ENCODE assay signal across 12 cellular contexts in the genomic region with DNA sequence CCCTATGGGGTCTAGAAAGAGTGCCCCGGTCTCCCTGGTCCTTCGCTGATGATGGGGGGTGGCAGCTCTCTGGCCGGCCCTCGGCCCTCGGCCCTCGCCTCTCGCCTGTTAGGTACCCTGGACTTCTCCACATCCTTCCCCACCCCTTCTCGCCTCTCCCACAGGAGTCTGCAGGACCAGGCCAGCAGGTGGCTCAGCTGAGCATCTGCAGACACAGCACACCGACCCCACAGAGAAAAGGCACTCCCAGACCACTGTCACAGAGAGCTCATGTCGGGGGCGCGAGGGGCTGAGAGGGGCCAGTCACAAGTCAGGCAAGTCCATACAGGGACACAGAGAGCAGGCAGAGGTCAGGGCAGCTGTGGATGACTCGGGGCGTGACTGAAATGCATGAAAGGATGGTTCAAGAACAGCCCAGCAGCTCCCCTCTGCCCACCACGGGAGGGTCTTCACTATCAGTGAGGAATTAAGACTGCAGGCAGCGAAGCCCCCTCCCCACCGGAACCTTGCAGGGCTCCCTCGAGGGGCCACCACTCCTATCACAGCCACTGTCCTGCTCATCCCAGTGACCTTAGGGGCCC.
A peak's percentile ranks its signal among the peaks of the same experiment; 100 is the strongest.
DNase-seq lines count a peak whose midpoint lies in the region; ATAC-seq, FAIRE-seq and TF ChIP-seq lines count a peak whose summit lies in the region.
"Had no signal": no experiment of that assay in that cellular context is flagged by ENCODE, and none has a peak within 500 bp of the region (broad histone marks: within the 10 kb centered on the region; RNA-seq: fewer than 3 reads in every experiment).

No MANE protein-coding gene starts in this region.

- DNase-seq in SK-N-SH (peak; percentile 47), SW480 (ENCODE audit: low spot score) (peak; percentile 13), iPS DF 19.7 (ENCODE audit: low read depth, low spot score) (peak; percentile 38), urothelium cell line (ENCODE audit: low spot score) (peak; percentile 18), MG63 (no peak), inferior parietal cortex (ENCODE audit: extremely low spot score) (no peak)
- no peak for DNase-seq in activated CD4-positive, alpha-beta T cell treated with anti-CD3 and anti-CD28 coated beads for 36 hours
- DNase-seq: NCI-H446; stimulated activated naive CD4-positive, alpha-beta T cell treated with Interleukin-2 at 50 U/mL for 16 hours; T-cell had no signal

- H3K9me3 Mint-ChIP-seq in activated CD4-positive, alpha-beta T cell treated with anti-CD3 and anti-CD28 coated beads for 36 hours (ENCODE audit: low read depth): no peaks in the 10 kb centered on the region
- H3K9me3 Mint-ChIP-seq: T-cell had no signal

- no peaks in the 10 kb centered on the region for H3K9me3 ChIP-seq in SK-N-SH
- no peaks in the 10 kb centered on the region for H3K9me3 ChIP-seq in MG63

- H3K4me3 ChIP-seq in SK-N-SH (ENCODE audit: low read depth in 2 of 2, low read length in 1 of 2) (no peak overlapping the region), MG63 (no peak overlapping the region)

- no peak for TF ChIP-seq EP300 in SK-N-SH (IDR thresholded peaks at IDR 0.05; ENCODE audit: borderline replicate concordance in 1 of 2, low read depth in 1 of 2, low read length in 1 of 2)

- H3K4me2 ChIP-seq in SK-N-SH: no peak overlapping the region

- CTCF ChIA-PET in SK-N-SH (lab: Yijun Ruan, JAX): interaction anchor here (1.0 to 2.8 kb wide), 4 partner anchors 9 to 41 kb away, joined by 3 to 9 read pairs (median 4); no protein-coding TSS in a partner anchor
- CTCF ChIA-PET in activated CD4-positive, alpha-beta T cell treated with anti-CD3 and anti-CD28 coated beads for 36 hours (lab: Charles Lee): no interaction called here

- 51% methylated on average over 14 of the region's 18 CpGs for WGBS in SK-N-SH (ENCODE audit: low lambda C conversion rate)

- no peaks in the 10 kb centered on the region for H4K20me1 ChIP-seq in SK-N-SH (ENCODE audit: insufficient read depth)

- H3F3A ChIP-seq in SK-N-SH (replicated peaks; ENCODE audit: insufficient read depth): no peaks in the 10 kb centered on the region

- intact Hi-C loops in activated CD4-positive, alpha-beta T cell treated with anti-CD3 and anti-CD28 coated beads for 36 hours (cut with DNase I, micrococcal nuclease): no loop called here

- TF ChIP-seq CTCF in SK-N-SH (IDR thresholded peaks at IDR 0.05): no peak

- H3K27me3 ChIP-seq in SK-N-SH (ENCODE audit: insufficient read depth) (no peaks in the 10 kb centered on the region), MG63 (no peaks in the 10 kb centered on the region)

- no peak overlapping the region for H3K27ac ChIP-seq in SK-N-SH (ENCODE audit: low read depth in 2 of 2, low read length in 1 of 2)

- ATAC-seq in SK-N-SH treated with all-trans-retinoic acid at 6 μM for 48 hours: no peak
- ATAC-seq in activated CD4-positive, alpha-beta T cell treated with anti-CD3 and anti-CD28 coated beads for 36 hours: no peak
- ATAC-seq: T-cell had no signal

- H3K36me3 Mint-ChIP-seq in activated CD4-positive, alpha-beta T cell treated with anti-CD3 and anti-CD28 coated beads for 36 hours (ENCODE audit: low read depth): no peaks in the 10 kb centered on the region
- H3K36me3 Mint-ChIP-seq: T-cell had no signal

- POLR2A ChIA-PET in SK-N-SH (lab: Yijun Ruan, JAX): interaction anchor here (0.6 kb wide), 1 partner anchor 241 kb away, joined by 3 read pairs; no protein-coding TSS in a partner anchor
- POLR2A ChIA-PET in activated CD4-positive, alpha-beta T cell treated with anti-CD3 and anti-CD28 coated beads for 36 hours (lab: Charles Lee): no interaction called here

- no peaks in the 10 kb centered on the region for H3K9me2 ChIP-seq in SK-N-SH

- peak; percentile 23; the same call in 1 of the 2 replicates for TF ChIP-seq RAD21 in SK-N-SH (IDR thresholded peaks at IDR 0.05; ENCODE audit: low read length)

- H3K9ac ChIP-seq in SK-N-SH: no peak overlapping the region

- H3K36me3 ChIP-seq in SK-N-SH (replicated peaks in 1 of 2; ENCODE audit: control insufficient read depth in 1 of 2, insufficient read depth in 2 of 2, low read length in 1 of 2) (no peaks in the 10 kb centered on the region), MG63 (no peaks in the 10 kb centered on the region)

- no peaks in the 10 kb centered on the region for H3K79me2 ChIP-seq in SK-N-SH (ENCODE audit: insufficient read depth)

- FAIRE-seq in urothelium cell line (lab: Jason Lieb, UNC): no peak
- FAIRE-seq: endometrium had no signal

- H3K27me3 Mint-ChIP-seq in activated CD4-positive, alpha-beta T cell treated with anti-CD3 and anti-CD28 coated beads for 36 hours: peaks cover 5% of the 10 kb centered on the region

- H3K4me1 Mint-ChIP-seq in activated CD4-positive, alpha-beta T cell treated with anti-CD3 and anti-CD28 coated beads for 36 hours: peaks cover 10% of the 10 kb centered on the region

- H3K27ac Mint-ChIP-seq in activated CD4-positive, alpha-beta T cell treated with anti-CD3 and anti-CD28 coated beads for 36 hours: no peak overlapping the region
- H3K27ac Mint-ChIP-seq: T-cell had no signal

- no peaks in the 10 kb centered on the region; a peak in 1 of 4 replicates for H3K4me1 ChIP-seq in SK-N-SH (ENCODE audit: control insufficient read depth in 1 of 2, insufficient read depth in 2 of 2, low read depth in 1 of 2, low read length in 1 of 2)

- H2AFZ ChIP-seq in SK-N-SH (ENCODE audit: low read depth): no peak overlapping the region

- H3K4me3 Mint-ChIP-seq in activated CD4-positive, alpha-beta T cell treated with anti-CD3 and anti-CD28 coated beads for 36 hours: no peak overlapping the region
- H3K4me3 Mint-ChIP-seq: T-cell had no signal

TF ChIP-seq in SK-N-SH, 30 proteins besides CTCF, POLR2A, EP300 and RAD21 (continues in another document):
- TF ChIP-seq RXRA (IDR thresholded peaks at IDR 0.05; ENCODE audit: borderline replicate concordance, low read depth): no peak
- no peak for TF ChIP-seq RFX5 (IDR thresholded peaks at IDR 0.05; ENCODE audit: low read length)
- TF ChIP-seq MEF2A (IDR thresholded peaks at IDR 0.05; ENCODE audit: borderline replicate concordance, low read depth): no peak
- TF ChIP-seq FOXM1 (IDR thresholded peaks at IDR 0.05; ENCODE audit: low read depth): no peak
- TF ChIP-seq NRF1 (IDR thresholded peaks at IDR 0.05; ENCODE audit: low read depth, low read length): no peak
- TF ChIP-seq, protein P1, sequence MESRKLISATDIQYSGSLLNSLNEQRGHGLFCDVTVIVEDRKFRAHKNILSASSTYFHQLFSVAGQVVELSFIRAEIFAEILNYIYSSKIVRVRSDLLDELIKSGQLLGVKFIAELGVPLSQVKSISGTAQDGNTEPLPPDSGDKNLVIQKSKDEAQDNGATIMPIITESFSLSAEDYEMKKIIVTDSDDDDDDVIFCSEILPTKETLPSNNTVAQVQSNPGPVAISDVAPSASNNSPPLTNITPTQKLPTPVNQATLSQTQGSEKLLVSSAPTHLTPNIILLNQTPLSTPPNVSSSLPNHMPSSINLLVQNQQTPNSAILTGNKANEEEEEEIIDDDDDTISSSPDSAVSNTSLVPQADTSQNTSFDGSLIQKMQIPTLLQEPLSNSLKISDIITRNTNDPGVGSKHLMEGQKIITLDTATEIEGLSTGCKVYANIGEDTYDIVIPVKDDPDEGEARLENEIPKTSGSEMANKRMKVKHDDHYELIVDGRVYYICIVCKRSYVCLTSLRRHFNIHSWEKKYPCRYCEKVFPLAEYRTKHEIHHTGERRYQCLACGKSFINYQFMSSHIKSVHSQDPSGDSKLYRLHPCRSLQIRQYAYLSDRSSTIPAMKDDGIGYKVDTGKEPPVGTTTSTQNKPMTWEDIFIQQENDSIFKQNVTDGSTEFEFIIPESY (IDR thresholded peaks at IDR 0.05; ENCODE audit: borderline replicate concordance, low read depth): no peak
- no peak for TF ChIP-seq EZH2phosphoT487 (IDR thresholded peaks at IDR 0.05; ENCODE audit: borderline replicate concordance, low read depth)
- no peak for TF ChIP-seq GATA2 (CRISPR knock-in tag; IDR thresholded peaks at IDR 0.05)
- TF ChIP-seq ELF1 (IDR thresholded peaks at IDR 0.05): no peak
- no peak for TF ChIP-seq YY1 (IDR thresholded peaks at IDR 0.05; ENCODE audit: low read depth)
- no peak for TF ChIP-seq TCF12 (IDR thresholded peaks at IDR 0.05)
- TF ChIP-seq CHD2 (IDR thresholded peaks at IDR 0.05; ENCODE audit: low read length, partially characterized antibody): no peak
- TF ChIP-seq JUND (IDR thresholded peaks at IDR 0.05): no peak

TF ChIP-seq in SK-N-SH treated with all-trans-retinoic acid at 6 μM for 48 hours, 23 proteins besides CTCF, POLR2A, EP300 and RAD21:
- TF ChIP-seq CSRNP3 (CRISPR knock-in tag; IDR thresholded peaks at IDR 0.05): no peak
- no peak for TF ChIP-seq BACH2 (CRISPR knock-in tag; IDR thresholded peaks at IDR 0.05; ENCODE audit: borderline replicate concordance)
- no peak for TF ChIP-seq ZNF565 (CRISPR knock-in tag; conservative IDR thresholded peaks at IDR 0.05; ENCODE audit: low read depth)
- no peak for TF ChIP-seq ISL1 (CRISPR knock-in tag; IDR thresholded peaks at IDR 0.05)
- no peak for TF ChIP-seq ZNF8 (CRISPR knock-in tag; IDR thresholded peaks at IDR 0.05)
- no peak for TF ChIP-seq PATZ1 (CRISPR knock-in tag; IDR thresholded peaks at IDR 0.05; ENCODE audit: borderline replicate concordance)

Comparison
In these comparisons a context has a peak if more than half of its experiments do, and no peak if none do; other contexts are left out.
1. DNase-seq: peak in SK-N-SH (single experiment), SW480 (single experiment), iPS DF 19.7 (single experiment) and urothelium cell line (single experiment); none in activated CD4-positive, alpha-beta T cell treated with anti-CD3 and anti-CD28 coated beads for 36 hours (single experiment), MG63 (single experiment) and inferior parietal cortex (single experiment).